In the genomic region with DNA sequence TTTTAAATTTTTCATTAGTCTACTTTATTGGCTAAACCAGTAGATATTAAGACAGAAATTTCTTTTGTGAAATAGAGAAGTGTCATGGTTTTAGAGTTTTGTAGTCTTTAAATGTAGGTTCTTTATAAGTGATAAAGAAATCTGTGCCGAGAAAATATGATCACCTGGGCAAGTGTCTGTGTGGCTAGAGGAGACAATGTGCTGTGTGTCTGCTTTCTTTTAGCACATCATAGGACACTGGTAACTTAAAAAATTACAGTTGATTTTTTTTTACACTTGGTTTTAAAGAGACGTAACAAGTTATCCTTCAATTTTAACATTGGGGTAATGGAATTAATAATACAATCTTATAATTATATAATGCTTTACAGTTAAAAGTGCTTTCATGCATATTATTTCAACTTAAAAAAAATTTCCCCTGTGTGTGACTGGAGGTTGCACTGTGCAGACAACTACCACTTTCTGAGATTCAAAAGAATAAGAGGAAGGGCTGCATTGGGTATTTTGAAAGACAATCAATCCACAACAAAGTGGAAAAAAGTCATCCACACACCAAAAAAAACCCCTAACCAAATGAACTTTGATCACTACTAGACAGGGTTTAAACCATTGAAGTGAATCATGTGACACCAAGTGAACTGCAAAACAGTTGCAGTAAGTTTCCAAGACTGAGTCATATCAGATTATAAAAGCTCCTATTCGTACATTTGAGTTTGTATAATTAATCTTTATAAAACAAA, we compare ENCODE assay signal across 7 cellular contexts. TPM values are rescaled to one million over a fixed set of nuclear protein-coding genes. Genes with fewer than 3 reads are reported as not detected.
DNase-seq lines count a peak whose midpoint lies in the region; ATAC-seq and TF ChIP-seq lines count a peak whose summit lies in the region.

No MANE protein-coding gene starts in this region.

- peak overlapping the region; percentile 55 for H3K9ac ChIP-seq in OCI-LY1 (ENCODE audit: low read length)

- H3F3A ChIP-seq in OCI-LY1 (ENCODE audit: insufficient read depth, low read length), result no peaks in the 10 kb centered on the region

- H3K27ac ChIP-seq in OCI-LY1 (ENCODE audit: low read depth, low read length, poor library complexity, severe bottlenecking), result peak overlapping the region; percentile 90

- H2AFZ ChIP-seq in OCI-LY1 (ENCODE audit: low read length), result 0 out of 2 replicates have a peak overlapping the region, but pooled peaks have one; percentile 45

- TF ChIP-seq CTCF in OCI-LY1 (IDR thresholded peaks at IDR 0.05; ENCODE audit: low read length), result no peak

- ATAC-seq in GM18858 (IDR thresholded peaks at IDR 0.05; ENCODE audit: unreplicated experiment) (peak; percentile 51), HG02610 (IDR thresholded peaks at IDR 0.05; ENCODE audit: unreplicated experiment) (peak; percentile 63)

- H3K4me2 ChIP-seq in OCI-LY1 (ENCODE audit: low read length), result peak overlapping the region; percentile 55

- H3K9me2 ChIP-seq in OCI-LY1 (ENCODE audit: low read depth, low read length), result no peaks in the 10 kb centered on the region

- no peaks in the 10 kb centered on the region for H3K27me3 ChIP-seq in OCI-LY1 (ENCODE audit: insufficient read depth, low read length)

- H3K9me3 ChIP-seq in OCI-LY1 (ENCODE audit: low read length), result no peaks in the 10 kb centered on the region

- H3K36me3 ChIP-seq in OCI-LY1 (ENCODE audit: insufficient read depth, low read length), result no peaks in the 10 kb centered on the region

- H3K4me1 ChIP-seq in OCI-LY1 (ENCODE audit: insufficient read depth, low read length, severe bottlenecking), result peaks cover 39% of the 10 kb centered on the region

- H3K79me2 ChIP-seq in OCI-LY1 (ENCODE audit: insufficient read depth, low read length), result no peaks in the 10 kb centered on the region

- DNase-seq in foreskin melanocyte (peak; percentile 24), mesenteric fat pad (ENCODE audit: low spot score) (no peak), NCI-H1694 (lab: John Stamatoyannopoulos, UW) (no peak), T1000 (lab: John Stamatoyannopoulos, UW) (no peak)

- H4K20me1 ChIP-seq in OCI-LY1 (ENCODE audit: insufficient read depth, low read length), result no peaks in the 10 kb centered on the region

- peak overlapping the region; percentile 28 for H3K4me3 ChIP-seq in OCI-LY1 (ENCODE audit: low read depth, low read length, poor library complexity, severe bottlenecking)

RNA-seq across cellular contexts. Expression of a gene that starts 50.0 kb away (rescaled TPM):
- 0.51 TPM for total RNA-seq in mesenteric fat pad
